In the genomic region with DNA sequence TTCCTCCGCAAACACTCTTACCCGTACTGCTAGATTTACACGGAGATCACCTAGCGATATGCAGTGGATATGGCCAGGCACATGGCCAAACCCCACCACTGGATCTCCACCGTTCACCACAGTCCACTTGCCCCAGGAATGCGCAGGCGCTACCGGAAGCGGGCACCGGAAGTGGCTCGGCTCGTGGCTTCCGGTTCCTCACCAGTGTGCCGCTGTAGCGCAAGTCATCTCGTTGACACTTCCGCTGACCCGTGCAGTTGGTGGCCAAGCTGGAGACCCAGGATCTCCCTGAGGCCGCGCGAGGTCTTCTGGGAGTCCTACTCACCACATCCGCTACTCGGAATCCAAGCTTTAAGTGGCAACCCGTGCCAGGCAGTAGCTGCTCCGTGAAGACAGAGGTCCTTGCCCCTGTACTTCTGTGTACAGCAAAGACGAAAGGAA, we compare ENCODE assay signal across 7 cellular contexts. TPM values are rescaled to one million over a fixed set of nuclear protein-coding genes. Genes with fewer than 3 reads are reported as not detected.
DNase-seq lines count a peak whose midpoint lies in the region; ATAC-seq and TF ChIP-seq lines count a peak whose summit lies in the region.

No MANE protein-coding gene starts in this region.

- intact Hi-C loops in activated naive CD4-positive, alpha-beta T cell treated with anti-CD3 and anti-CD28 coated beads for 36 hours (cut with micrococcal nuclease): loop anchor here (5.0 kb wide), 1 partner anchor 124 kb away; a partner anchor contains a TSS
- intact Hi-C loops in left colon (cut with DNase I, micrococcal nuclease): no loop called here

- H3K4me3 Mint-ChIP-seq in activated naive CD4-positive, alpha-beta T cell treated with anti-CD3 and anti-CD28 coated beads for 36 hours: peak overlapping the region; percentile 53
- no peak overlapping the region; the same call in 1 of the 2 replicates for H3K4me3 Mint-ChIP-seq in HFFc6

- peaks cover 18% of the 10 kb centered on the region for H3K36me3 Mint-ChIP-seq in activated naive CD4-positive, alpha-beta T cell treated with anti-CD3 and anti-CD28 coated beads for 36 hours (ENCODE audit: low read depth)
- peaks cover 17% of the 10 kb centered on the region for H3K36me3 Mint-ChIP-seq in HFFc6 (ENCODE audit: low read depth)

- ATAC-seq in left colon (peak; percentile 57), HG03520 (IDR thresholded peaks at IDR 0.05; ENCODE audit: unreplicated experiment) (no peak)

- peaks cover 8% of the 10 kb centered on the region for H3K9me3 Mint-ChIP-seq in activated naive CD4-positive, alpha-beta T cell treated with anti-CD3 and anti-CD28 coated beads for 36 hours
- H3K9me3 Mint-ChIP-seq in HFFc6: peaks cover 4% of the 10 kb centered on the region; the same call in 1 of the 2 replicates

- H3K27ac Mint-ChIP-seq in activated naive CD4-positive, alpha-beta T cell treated with anti-CD3 and anti-CD28 coated beads for 36 hours: no peak overlapping the region
- H3K27ac Mint-ChIP-seq in HFFc6: no peak overlapping the region

- no peaks in the 10 kb centered on the region for H3K27me3 Mint-ChIP-seq in activated naive CD4-positive, alpha-beta T cell treated with anti-CD3 and anti-CD28 coated beads for 36 hours (ENCODE audit: low read depth)
- H3K27me3 Mint-ChIP-seq in HFFc6 (ENCODE audit: insufficient read depth): peaks cover 3% of the 10 kb centered on the region; the same call in 1 of the 2 replicates

- H3K4me1 Mint-ChIP-seq in activated naive CD4-positive, alpha-beta T cell treated with anti-CD3 and anti-CD28 coated beads for 36 hours (ENCODE audit: low read depth): peaks cover 18% of the 10 kb centered on the region
- H3K4me1 Mint-ChIP-seq in HFFc6 (ENCODE audit: low read depth): no peaks in the 10 kb centered on the region

- CTCF ChIA-PET in activated naive CD4-positive, alpha-beta T cell treated with anti-CD3 and anti-CD28 coated beads for 36 hours (lab: Charles Lee): interaction anchor here (0.6 to 1.0 kb wide), 2 partner anchors 12 to 40 kb away, joined by 3 to 4 read pairs; a partner anchor contains a TSS

- DNase-seq in NOMO-1 treated with DMSO at 0.1 percent for 48 hours (lab: John Stamatoyannopoulos, UW; ENCODE audit: unreplicated experiment) (peak; percentile 74), left colon (peak; percentile 43 to 51), NCI-H2081 (lab: John Stamatoyannopoulos, UW) (no peak), HFFc6 (no peak)
- peak; percentile 73 for DNase-seq in activated naive CD4-positive, alpha-beta T cell treated with anti-CD3 and anti-CD28 coated beads for 36 hours
- peak; percentile 49 for DNase-seq in stimulated activated CD8-positive, alpha-beta memory T cell treated with anti-CD3 and anti-CD28 coated beads, Interleukin-7, amount 100 ng/mL, for 24 hours (ENCODE audit: low read depth)

- no peak for TF ChIP-seq CTCF in HFFc6 (IDR thresholded peaks at IDR 0.05)

RNA-seq across cellular contexts. Expression of a gene that starts 11.5 kb away (rescaled TPM):
- 1 to 10 TPM; 1.1 TPM for total RNA-seq in activated naive CD4-positive, alpha-beta T cell treated with anti-CD3 and anti-CD28 coated beads for 36 hours
- total RNA-seq in left colon: 1 to 10 TPM; 1.5 to 1.6 TPM
- total RNA-seq in HFFc6 (2021; fragmentation: NEBNext Ultra II Directional; extraction: Animal tissue kit (Norgen Biotek cat#: 25700)): 1 to 10 TPM; 1.6 to 2.3 (median 1.8) TPM

RNA-seq across cellular contexts. Expression of a gene that starts 11.7 kb away (rescaled TPM):
- 10 to 100 TPM; 20.0 to 27.1 TPM for total RNA-seq in activated naive CD4-positive, alpha-beta T cell treated with anti-CD3 and anti-CD28 coated beads for 36 hours
- total RNA-seq in left colon: 10 to 100 TPM; 76.5 to 85.3 TPM
- total RNA-seq in HFFc6 (2021; fragmentation: NEBNext Ultra II Directional; extraction: Animal tissue kit (Norgen Biotek cat#: 25700)): 10 to 100 TPM; 30.7 to 44.6 (median 34.6) TPM

RNA-seq across cellular contexts. Expression of a gene that starts 30.8 kb away (rescaled TPM):
- 1 to 10 TPM; 5.8 to 6.3 TPM for total RNA-seq in activated naive CD4-positive, alpha-beta T cell treated with anti-CD3 and anti-CD28 coated beads for 36 hours
- total RNA-seq in left colon: 1 to 10 TPM; 7.6 to 7.7 TPM
- total RNA-seq in HFFc6 (2021; fragmentation: NEBNext Ultra II Directional; extraction: Animal tissue kit (Norgen Biotek cat#: 25700)): 10 to 100 TPM in 3 of 6 experiments, 1 to 10 TPM in 3; 8.6 to 10.7 (median 10.1) TPM

RNA-seq across cellular contexts. Expression of a gene that starts 31.0 kb away (rescaled TPM):
- total RNA-seq in activated naive CD4-positive, alpha-beta T cell treated with anti-CD3 and anti-CD28 coated beads for 36 hours: 1 to 10 TPM; 6.5 to 7.9 TPM
- 10 to 100 TPM; 10.1 to 12.5 TPM for total RNA-seq in left colon
- total RNA-seq in HFFc6 (2021; fragmentation: NEBNext Ultra II Directional; extraction: Animal tissue kit (Norgen Biotek cat#: 25700)): 10 to 100 TPM in 3 of 6 experiments, 1 to 10 TPM in 3; 8.3 to 11.1 (median 10.3) TPM

Comparison
In these comparisons a context has a peak if more than half of its experiments do, and no peak if none do; other contexts are left out.
1. DNase-seq: peak in NOMO-1 treated with DMSO at 0.1 percent for 48 hours (single experiment), activated naive CD4-positive, alpha-beta T cell treated with anti-CD3 and anti-CD28 coated beads for 36 hours (single experiment), left colon (2 of 2) and stimulated activated CD8-positive, alpha-beta memory T cell treated with anti-CD3 and anti-CD28 coated beads, Interleukin-7, amount 100 ng/mL, for 24 hours (single experiment); none in NCI-H2081 (0 of 2) and HFFc6 (single experiment).